10 cellular contexts compared by ENCODE assay signal in genomic region chr3:109685084-109686079, GRCh38.
DNase-seq lines count a peak whose midpoint lies in the region; ATAC-seq, FAIRE-seq and TF ChIP-seq lines count a peak whose summit lies in the region.
"Had no signal": no experiment of that assay in that cellular context is flagged by ENCODE, and none has a peak within 500 bp of the region (broad histone marks: within the 10 kb centered on the region; RNA-seq: fewer than 3 reads in every experiment).

No MANE protein-coding gene starts in this region.

- H3K27me3 ChIP-seq in esophagus squamous epithelium = no peaks in the 10 kb centered on the region
- H3K27me3 ChIP-seq: neutrophil had no signal

- peaks cover 0 to 2% (median 0%) of the 10 kb centered on the region in 3 donors for H3K9me3 ChIP-seq in esophagus squamous epithelium
- H3K9me3 ChIP-seq: neutrophil had no signal

- H3K36me3 ChIP-seq in esophagus squamous epithelium = no peaks in the 10 kb centered on the region
- H3K36me3 ChIP-seq: neutrophil had no signal

- peak; percentile 16 for DNase-seq in 8988T
- peak; percentile 48 for DNase-seq in HTR-8/SVneo (ENCODE audit: insufficient read length, low spot score)
- peak; percentile 94 for DNase-seq in chondrocyte (ENCODE audit: low spot score)
- DNase-seq in lung microvascular endothelial cell (ENCODE audit: low read depth in 2 of 2) = peak; percentile 79 to 92
- no peak for DNase-seq in epidermal melanocyte (ENCODE audit: insufficient read length, low spot score)
- DNase-seq in esophagus squamous epithelium (lab: John Stamatoyannopoulos, UW) = no peak

- WGBS in esophagus squamous epithelium, 2 donors = 29 to 35% methylated on average over 5 of the region's 5 CpGs

- H3K4me1 ChIP-seq in esophagus squamous epithelium = no peaks in the 10 kb centered on the region

- no peak for FAIRE-seq in HTR-8/SVneo (lab: Jason Lieb, UNC)

- peak overlapping the region in 1 of 4 donors; percentile 6 for H3K4me3 ChIP-seq in esophagus squamous epithelium
- H3K4me3 ChIP-seq: GM23338 had no signal

- TF ChIP-seq CTCF in chondrocyte (IDR thresholded peaks at IDR 0.05) = no peak
- no peak for TF ChIP-seq CTCF in esophagus squamous epithelium (IDR thresholded peaks at IDR 0.05)

- H3K4me3 Mint-ChIP-seq in chondrocyte (ENCODE audit: unreplicated experiment) = no peak overlapping the region
- H3K4me3 Mint-ChIP-seq: GM23338 had no signal

- H3K27ac ChIP-seq in esophagus squamous epithelium = peak overlapping the region in 2 of 4 donors; percentile 53 to 61
- H3K27ac ChIP-seq: neutrophil had no signal

- intact Hi-C loops in esophagus squamous epithelium (cut with DNase I) = no loop called here

- no peaks in the 10 kb centered on the region for H3K27me3 Mint-ChIP-seq in chondrocyte (ENCODE audit: low read depth)

- peaks cover 6% of the 10 kb centered on the region for H3K9me3 Mint-ChIP-seq in chondrocyte (ENCODE audit: low read depth)

- H3K36me3 Mint-ChIP-seq in chondrocyte (ENCODE audit: low read depth) = peaks cover 3% of the 10 kb centered on the region

- TF ChIP-seq POLR2A in esophagus squamous epithelium (IDR thresholded peaks at IDR 0.05) = no peak

- peak overlapping the region; percentile 85 for H3K27ac Mint-ChIP-seq in chondrocyte (ENCODE audit: unreplicated experiment)
- H3K27ac Mint-ChIP-seq: GM23338 had no signal

- ATAC-seq in GM18907 (IDR thresholded peaks at IDR 0.05; ENCODE audit: unreplicated experiment) (no peak), GM18511 (IDR thresholded peaks at IDR 0.05; ENCODE audit: unreplicated experiment) (no peak)
- ATAC-seq: GM23338 had no signal

- H3K4me1 Mint-ChIP-seq in chondrocyte (ENCODE audit: low read depth) = peaks cover 25% of the 10 kb centered on the region
- H3K4me1 Mint-ChIP-seq: GM23338 had no signal

Comparison
In these comparisons a context has a peak if more than half of its experiments do, and no peak if none do; other contexts are left out.
1. DNase-seq: peak in 8988T (single experiment), HTR-8/SVneo (single experiment), chondrocyte (single experiment) and lung microvascular endothelial cell (2 of 2); none in epidermal melanocyte (single experiment) and esophagus squamous epithelium (single experiment).